ENCODE assay signal across 8 cellular contexts in genomic region chr1:26305667-26306289, GRCh38. TPM values are rescaled to one million over a fixed set of nuclear protein-coding genes. Genes with fewer than 3 reads are reported as not detected.
DNase-seq lines count a peak whose midpoint lies in the region; ATAC-seq and TF ChIP-seq lines count a peak whose summit lies in the region.

No MANE protein-coding gene starts in this region.

- H3K27me3 ChIP-seq in mesendoderm (ENCODE audit: insufficient read depth, low read length, poor library complexity), result no peaks in the 10 kb centered on the region

- no peak overlapping the region for H2AK5ac ChIP-seq in mesendoderm (ENCODE audit: low read length)

- peak overlapping the region; percentile 94 for H3K56ac ChIP-seq in mesendoderm (ENCODE audit: low read length)

- H4K5ac ChIP-seq in mesendoderm (ENCODE audit: low read length), result no peak overlapping the region

- H3K27ac ChIP-seq in mesendoderm (ENCODE audit: low read depth, low read length), result no peak overlapping the region

- no peak overlapping the region for H2BK120ac ChIP-seq in mesendoderm (ENCODE audit: low read depth, low read length)

- peaks cover 1% of the 10 kb centered on the region for H3K79me1 ChIP-seq in mesendoderm (ENCODE audit: low read length)

- ATAC-seq in HG03575 (IDR thresholded peaks at IDR 0.05; ENCODE audit: extremely low read depth, insufficient number of reproducible peaks, low FRiP score, unreplicated experiment), result peak; percentile 11
- no peak for ATAC-seq in activated naive CD8-positive, alpha-beta T cell treated with anti-CD3 and anti-CD28 coated beads, Interleukin-2, amount 50 U/mL, for 24 hours
- no peak for ATAC-seq in HG02970 (IDR thresholded peaks at IDR 0.05; ENCODE audit: low FRiP score, unreplicated experiment)
- ATAC-seq in HG03045 (IDR thresholded peaks at IDR 0.05; ENCODE audit: unreplicated experiment), result no peak

- H3K4me3 ChIP-seq in GM12865 (ENCODE audit: low read depth, low read length), result peak overlapping the region; percentile 72
- peak overlapping the region; percentile 96 for H3K4me3 ChIP-seq in mesendoderm (ENCODE audit: low read length)

- H3K18ac ChIP-seq in mesendoderm (ENCODE audit: low read length), result no peak overlapping the region

- H3K4me2 ChIP-seq in mesendoderm (ENCODE audit: low read length), result peak overlapping the region; percentile 79

- H3K9me3 Mint-ChIP-seq in activated naive CD8-positive, alpha-beta T cell treated with anti-CD3 and anti-CD28 coated beads, Interleukin-2, amount 50 U/mL, for 24 hours, result no peaks in the 10 kb centered on the region

- H3K36me3 Mint-ChIP-seq in activated naive CD8-positive, alpha-beta T cell treated with anti-CD3 and anti-CD28 coated beads, Interleukin-2, amount 50 U/mL, for 24 hours (ENCODE audit: low read depth), result no peaks in the 10 kb centered on the region

- H4K8ac ChIP-seq in mesendoderm (ENCODE audit: low read depth, low read length), result no peak overlapping the region

- no peaks in the 10 kb centered on the region for H3K36me3 ChIP-seq in mesendoderm (ENCODE audit: control insufficient read depth, insufficient read depth, low read length)

- peaks cover 7% of the 10 kb centered on the region for H3K4me1 ChIP-seq in mesendoderm (ENCODE audit: control insufficient read depth, low read depth, low read length)

- WGBS in mesendoderm (ENCODE audit: extremely low coverage, insufficient coverage, low lambda C conversion rate), result 100% methylated on average over 1 of the region's 8 CpGs

- H3K4me1 Mint-ChIP-seq in activated naive CD8-positive, alpha-beta T cell treated with anti-CD3 and anti-CD28 coated beads, Interleukin-2, amount 50 U/mL, for 24 hours, result peaks cover 38% of the 10 kb centered on the region

- no peak for TF ChIP-seq CTCF in GM12865 (IDR thresholded peaks at IDR 0.05; ENCODE audit: insufficient read depth, low read depth, low read length, missing control alignments)

- H3K23ac ChIP-seq in mesendoderm (ENCODE audit: low read length), result no peak overlapping the region

- peak overlapping the region; percentile 98 for H3K4me3 Mint-ChIP-seq in activated naive CD8-positive, alpha-beta T cell treated with anti-CD3 and anti-CD28 coated beads, Interleukin-2, amount 50 U/mL, for 24 hours

- H2BK5ac ChIP-seq in mesendoderm (ENCODE audit: low read length), result no peak overlapping the region

- H3K9ac ChIP-seq in mesendoderm (ENCODE audit: low read length), result peak overlapping the region; percentile 91

- H3K27me3 Mint-ChIP-seq in activated naive CD8-positive, alpha-beta T cell treated with anti-CD3 and anti-CD28 coated beads, Interleukin-2, amount 50 U/mL, for 24 hours, result no peaks in the 10 kb centered on the region

- H3K79me2 ChIP-seq in mesendoderm (ENCODE audit: control insufficient read depth, insufficient read depth, low read length), result no peaks in the 10 kb centered on the region

- no peak for DNase-seq in GM12865 (ENCODE audit: low read depth)
- DNase-seq in activated naive CD8-positive, alpha-beta T cell treated with anti-CD3 and anti-CD28 coated beads, Interleukin-2, amount 50 U/mL, for 24 hours, result no peak
- peak; percentile 51 for DNase-seq in mesendoderm
- no peak for DNase-seq in RPMI8226
- DNase-seq in mucosa of gallbladder (ENCODE audit: low spot score), result no peak

- peak overlapping the region; percentile 97 for H3K27ac Mint-ChIP-seq in activated naive CD8-positive, alpha-beta T cell treated with anti-CD3 and anti-CD28 coated beads, Interleukin-2, amount 50 U/mL, for 24 hours

- no peak overlapping the region for H3K4ac ChIP-seq in mesendoderm (ENCODE audit: low read depth, low read length)

- H2BK15ac ChIP-seq in mesendoderm (replicated peaks; ENCODE audit: low read depth), result no peak overlapping the region

RNA-seq across cellular contexts. Expression of gene UBXN11, which starts 0.7 kb away (rescaled TPM):
- 6.0 TPM for polyA plus RNA-seq in mesendoderm (2013, experiment 1 of 2)
- polyA plus RNA-seq in mesendoderm (2013, experiment 2 of 2), result 6.4 TPM
- total RNA-seq in mucosa of gallbladder, result 21.3 TPM

RNA-seq across cellular contexts. Expression of gene CD52, which starts 12.0 kb away (rescaled TPM):
- polyA plus RNA-seq in mesendoderm (2013, experiment 1 of 2), result 6.4 TPM
- polyA plus RNA-seq in mesendoderm (2013, experiment 2 of 2), result 5.3 TPM
- total RNA-seq in mucosa of gallbladder, result 21.1 TPM

RNA-seq across cellular contexts. Expression of gene SH3BGRL3, which starts 25.9 kb away (rescaled TPM):
- polyA plus RNA-seq in mesendoderm (2013, experiment 1 of 2), result 80.4 TPM
- 79.4 TPM for polyA plus RNA-seq in mesendoderm (2013, experiment 2 of 2)
- total RNA-seq in mucosa of gallbladder, result 133 TPM

RNA-seq across cellular contexts. Expression of gene CRYBG2, which starts 48.2 kb away (rescaled TPM):
- 3.8 TPM for polyA plus RNA-seq in mesendoderm (2013, experiment 1 of 2)
- 4.4 TPM for polyA plus RNA-seq in mesendoderm (2013, experiment 2 of 2)
- total RNA-seq in mucosa of gallbladder, result 25.5 TPM
